In genomic region chr10:13099666-13100348, GRCh38 we compare ENCODE assay signal across 8 cellular contexts. TPM values are rescaled to one million over a fixed set of nuclear protein-coding genes. Genes with fewer than 3 reads are reported as not detected.
DNase-seq lines count a peak whose midpoint lies in the region; ATAC-seq and TF ChIP-seq lines count a peak whose summit lies in the region.

TSS of gene OPTN (plus strand) at chr10:13100163. CDS start at chr10:13109123, 8,960 bp downstream.

- TF ChIP-seq CTCF in activated B cell treated with CpG ODN at 0.5 μM for 24 hours (IDR thresholded peaks at IDR 0.05) (no peak), cardiac fibroblast (IDR thresholded peaks at IDR 0.05; ENCODE audit: low read depth, low read length) (peak; percentile 83)

- intact Hi-C loops in activated B cell treated with CpG ODN at 0.5 μM for 24 hours (cut with micrococcal nuclease) = loop anchor here (1.0 to 10.0 kb wide), 14 partner anchors 19 to 1315 kb away; partner anchors contain the start of gene MCM10

- ATAC-seq in HG02870 (IDR thresholded peaks at IDR 0.05; ENCODE audit: unreplicated experiment) = peak; percentile 49
- ATAC-seq in activated B cell treated with CpG ODN at 0.5 μM for 24 hours (ENCODE audit: low read depth) = peak; percentile 81

- H3K36me3 Mint-ChIP-seq in activated B cell treated with CpG ODN at 0.5 μM for 24 hours (ENCODE audit: low read depth) = peaks cover 3% of the 10 kb centered on the region

- DNase-seq in NCI-H187 (lab: John Stamatoyannopoulos, UW) = peak; percentile 5 to 39
- DNase-seq in NCI-H187 treated with DMSO at 0.1 percent for 48 hours (lab: John Stamatoyannopoulos, UW) = no peak
- peak; percentile 73 for DNase-seq in NCI-H1694 (lab: John Stamatoyannopoulos, UW)
- peak; percentile 71 for DNase-seq in activated B cell treated with CpG ODN at 0.5 μM for 24 hours
- DNase-seq in cardiac fibroblast (ENCODE audit: low read depth in 2 of 2) = peak; percentile 81 to 86
- peak; percentile 88 for DNase-seq in iris pigment epithelial cell (ENCODE audit: low read depth)
- peak; percentile 72 for DNase-seq in stimulated activated CD4-positive, alpha-beta T cell treated with anti-CD3 and anti-CD28 coated beads, Interleukin-12 subunit alpha, Interleukin-12 subunit beta, amount 100 ng/mL, for 4 hours

- H3K4me3 ChIP-seq in cardiac fibroblast (replicated peaks in 1 of 2; ENCODE audit: low read depth in 2 of 2, low read length in 2 of 2) = peak within 1 kb of the TSS; percentile 70 to 89

- H3K4me3 Mint-ChIP-seq in activated B cell treated with CpG ODN at 0.5 μM for 24 hours = peak within 1 kb of the TSS; percentile 92

- POLR2A ChIA-PET in activated B cell treated with CpG ODN at 0.5 μM for 24 hours (lab: Charles Lee) = interaction anchor here (0.6 to 1.2 kb wide), 5 partner anchors 9 to 1595 kb away, joined by 3 to 15 read pairs (median 4); no protein-coding TSS in a partner anchor

- H3K27me3 Mint-ChIP-seq in activated B cell treated with CpG ODN at 0.5 μM for 24 hours = no peaks in the 10 kb centered on the region

- H3K9me3 Mint-ChIP-seq in activated B cell treated with CpG ODN at 0.5 μM for 24 hours = no peaks in the 10 kb centered on the region

- H3K4me1 Mint-ChIP-seq in activated B cell treated with CpG ODN at 0.5 μM for 24 hours = peaks cover 15% of the 10 kb centered on the region

- H3K27ac Mint-ChIP-seq in activated B cell treated with CpG ODN at 0.5 μM for 24 hours = peak within 1 kb of the TSS; percentile 84

- CTCF ChIA-PET in activated B cell treated with CpG ODN at 0.5 μM for 24 hours (lab: Charles Lee) = interaction anchor here (0.6 to 0.8 kb wide), 4 partner anchors 10 to 904 kb away, joined by 3 to 4 read pairs (median 4); partner anchors contain the start of genes CDC123 and NUDT5

RNA-seq across cellular contexts. Expression of gene OPTN, which starts in this region (rescaled TPM):
- total RNA-seq in activated B cell treated with CpG ODN at 0.5 μM for 24 hours = 34.9 and 35.4 TPM in 2 replicates
